Comparison of ENCODE assay signal across 8 cellular contexts in genomic region chr7:67625257-67625713, GRCh38.
DNase-seq lines count a peak whose midpoint lies in the region; TF ChIP-seq lines count a peak whose summit lies in the region.

No MANE protein-coding gene starts in this region.

- DNase-seq in DMS 273 (lab: John Stamatoyannopoulos, UW; ENCODE audit: unreplicated experiment) (peak; percentile 92), HEK293T (ENCODE audit: extremely low spot score) (peak; percentile 80), NCI-H345 treated with DMSO at 0.1 percent for 48 hours (lab: John Stamatoyannopoulos, UW; ENCODE audit: unreplicated experiment) (peak; percentile 68), cardiac septum (ENCODE audit: low spot score) (peak; percentile 81), pons (ENCODE audit: low spot score) (peak; percentile 52), GDM1 (lab: John Stamatoyannopoulos, UW) (no peak), activated gamma-delta T cell (lab: John Stamatoyannopoulos, UW) (no peak)
- DNase-seq in activated naive CD8-positive, alpha-beta T cell treated with anti-CD3 and anti-CD28 coated beads for 36 hours, result peak; percentile 4

- CTCF ChIA-PET in HEK293T (lab: Yijun Ruan, JAX), result interaction anchor here (0.6 to 1.6 kb wide), 9 partner anchors 16 to 1171 kb away, joined by 3 to 8 read pairs (median 3); no protein-coding TSS in a partner anchor

- POLR2A ChIA-PET in HEK293T (lab: Yijun Ruan, JAX), result no interaction called here

- no peaks in the 10 kb centered on the region for H3K9me3 Mint-ChIP-seq in activated naive CD8-positive, alpha-beta T cell treated with anti-CD3 and anti-CD28 coated beads for 36 hours

- no peak overlapping the region for H3K27ac Mint-ChIP-seq in activated naive CD8-positive, alpha-beta T cell treated with anti-CD3 and anti-CD28 coated beads for 36 hours

- H3K36me3 Mint-ChIP-seq in activated naive CD8-positive, alpha-beta T cell treated with anti-CD3 and anti-CD28 coated beads for 36 hours, result no peaks in the 10 kb centered on the region

- intact Hi-C loops in cardiac septum (cut with DNase I), result loop anchor here (10.0 kb wide), 1 partner anchor 140 kb away; no protein-coding TSS in a partner anchor

- no peak overlapping the region for H3K4me3 Mint-ChIP-seq in activated naive CD8-positive, alpha-beta T cell treated with anti-CD3 and anti-CD28 coated beads for 36 hours

- H3K27me3 Mint-ChIP-seq in activated naive CD8-positive, alpha-beta T cell treated with anti-CD3 and anti-CD28 coated beads for 36 hours, result peaks cover 6% of the 10 kb centered on the region

- H3K4me1 Mint-ChIP-seq in activated naive CD8-positive, alpha-beta T cell treated with anti-CD3 and anti-CD28 coated beads for 36 hours, result peaks cover 1% of the 10 kb centered on the region

TF ChIP-seq in HEK293T, 16 proteins besides CTCF, POLR2A, EP300 and RAD21:
- TF ChIP-seq HDGF (IDR thresholded peaks at IDR 0.05; ENCODE audit: borderline replicate concordance) (no peak), ELF4 (IDR thresholded peaks at IDR 0.05) (no peak), L3MBTL2 (conservative IDR thresholded peaks at IDR 0.05) (no peak), LEF1 (IDR thresholded peaks at IDR 0.05; ENCODE audit: borderline replicate concordance) (no peak), FOXM1 (IDR thresholded peaks at IDR 0.05; ENCODE audit: borderline replicate concordance) (no peak)

Comparison
In these comparisons a context has a peak if more than half of its experiments do, and no peak if none do; other contexts are left out.
1. DNase-seq: peak in DMS 273 (single experiment), HEK293T (single experiment), NCI-H345 treated with DMSO at 0.1 percent for 48 hours (single experiment), activated naive CD8-positive, alpha-beta T cell treated with anti-CD3 and anti-CD28 coated beads for 36 hours (single experiment), cardiac septum (single experiment) and pons (single experiment); none in GDM1 (single experiment) and activated gamma-delta T cell (single experiment).